In genomic region chr18:10715791-10716190, GRCh38 we compare ENCODE assay signal across 12 cellular contexts.
DNase-seq lines count a peak whose midpoint lies in the region; ATAC-seq, FAIRE-seq and TF ChIP-seq lines count a peak whose summit lies in the region.
"Had no signal": no experiment of that assay in that cellular context is flagged by ENCODE, and none has a peak within 500 bp of the region (broad histone marks: within the 10 kb centered on the region; RNA-seq: fewer than 3 reads in every experiment).

No MANE protein-coding gene starts in this region.

- no peaks in the 10 kb centered on the region for H3K79me2 ChIP-seq in keratinocyte (ENCODE audit: control insufficient read depth, insufficient read depth, low read length)

- H3K9me3 ChIP-seq in A673 (ENCODE audit: low read depth, low read length, poor library complexity, severe bottlenecking): no peaks in the 10 kb centered on the region
- no peaks in the 10 kb centered on the region for H3K9me3 ChIP-seq in keratinocyte (ENCODE audit: control insufficient read depth, low read depth, low read length)
- H3K9me3 ChIP-seq in esophagus muscularis mucosa: no peaks in the 10 kb centered on the region
- H3K9me3 ChIP-seq: BLaER1 treated with 17β-estradiol and CSF1 and Interleukin-3, amounts not matched to agents 10 nM and 100 nM had no signal

- H3K36me3 ChIP-seq in A673 (ENCODE audit: insufficient read depth, low read length, poor library complexity, severe bottlenecking) (no peaks in the 10 kb centered on the region), keratinocyte (ENCODE audit: control insufficient read depth in 2 of 2, extremely low read depth in 1 of 2, insufficient read depth in 2 of 2, low read length in 2 of 2) (no peaks in the 10 kb centered on the region), esophagus muscularis mucosa (no peaks in the 10 kb centered on the region)
- H3K36me3 ChIP-seq: BLaER1 treated with 17β-estradiol and CSF1 and Interleukin-3, amounts not matched to agents 10 nM and 100 nM had no signal

- no peaks in the 10 kb centered on the region for H4K20me1 ChIP-seq in keratinocyte (ENCODE audit: control insufficient read depth, extremely low read depth, insufficient read depth, low read length)
- H4K20me1 ChIP-seq: BLaER1 treated with 17β-estradiol and CSF1 and Interleukin-3, amounts not matched to agents 10 nM and 100 nM had no signal

- no TSS peak for BruUV-seq in A673 (replicated peaks; lab: Mats Ljungman, UMichigan)

- H3K36me3 Mint-ChIP-seq in stimulated activated naive B cell treated with anti-CD40 and anti-IgM and Interleukin-4, amounts not matched to agents 10 μg/mL and 1 μg/mL and 100 μg/mL, for 72 hours: no peaks in the 10 kb centered on the region

- no peak overlapping the region for H3K9ac ChIP-seq in keratinocyte (ENCODE audit: control insufficient read depth, extremely low read depth, insufficient read depth, low read length)
- H3K9ac ChIP-seq: BLaER1 treated with 17β-estradiol and CSF1 and Interleukin-3, amounts not matched to agents 10 nM and 100 nM had no signal

- H3K27ac Mint-ChIP-seq in stimulated activated naive B cell treated with anti-CD40 and anti-IgM and Interleukin-4, amounts not matched to agents 10 μg/mL and 1 μg/mL and 100 μg/mL, for 72 hours: no peak overlapping the region

- peak; percentile 87 for FAIRE-seq in keratinocyte (lab: Jason Lieb, UNC)
- FAIRE-seq: HTR-8/SVneo had no signal

- H3K4me3 ChIP-seq in A673 (ENCODE audit: low read depth, low read length, poor library complexity, severe bottlenecking): no peak overlapping the region
- H3K4me3 ChIP-seq in astrocyte of the spinal cord (ENCODE audit: low read depth, low read length): no peak overlapping the region
- H3K4me3 ChIP-seq in keratinocyte (ENCODE audit: control insufficient read depth in 2 of 3, extremely low read depth in 1 of 3, insufficient read depth in 2 of 3, low read depth in 1 of 3, low read length in 3 of 3): peak overlapping the region in 1 of 3 experiments; percentile 15
- H3K4me3 ChIP-seq in esophagus muscularis mucosa: no peak overlapping the region
- H3K4me3 ChIP-seq: BLaER1 treated with 17β-estradiol and CSF1 and Interleukin-3, amounts not matched to agents 10 nM and 100 nM had no signal

- CTCF ChIA-PET in A673 (lab: Charles Lee): no interaction called here

- no peak for ATAC-seq in stimulated activated naive B cell treated with anti-CD40 and anti-IgM and Interleukin-4, amounts not matched to agents 10 μg/mL and 1 μg/mL and 100 μg/mL, for 72 hours (replicated peaks)

- DNase-seq in A673 (ENCODE audit: low spot score) (peak; percentile 25), HT1080 (ENCODE audit: low read depth) (peak; percentile 56), astrocyte of the spinal cord (ENCODE audit: low read depth, low spot score) (peak; percentile 42), keratinocyte (ENCODE audit: low read depth, low spot score) (peak; percentile 11), esophagus muscularis mucosa (ENCODE audit: extremely low spot score) (no peak), DMS114 treated with DMSO at 0.1 percent for 48 hours (lab: John Stamatoyannopoulos, UW; ENCODE audit: unreplicated experiment) (no peak), NCI-H2081 (lab: John Stamatoyannopoulos, UW) (no peak)
- no peak for DNase-seq in stimulated activated naive B cell treated with anti-CD40 and anti-IgM and Interleukin-4, amounts not matched to agents 10 μg/mL and 1 μg/mL and 100 μg/mL, for 72 hours
- DNase-seq: activated CD4-positive, alpha-beta T cell treated with anti-CD3 and anti-CD28 coated beads, Interleukin-2, amount 50 U/mL, for 48 hours; hippocampal formation had no signal

- no peak for TF ChIP-seq EP300 in esophagus muscularis mucosa (IDR thresholded peaks at IDR 0.05)

- POLR2A ChIA-PET in A673 (lab: Charles Lee; ENCODE audit: low non-redundant PET): no interaction called here

- TF ChIP-seq POLR2A in esophagus muscularis mucosa (IDR thresholded peaks at IDR 0.05; ENCODE audit: low read depth): no peak

- dilution Hi-C loops in keratinocyte (cut with MboI; ENCODE audit: extremely low pct_ligation_motif_present, low sequenced_read_pairs): no loop called here

- in situ Hi-C loops in astrocyte of the spinal cord (cut with HindIII; ENCODE audit: low sequenced_read_pairs): no loop called here

- no peaks in the 10 kb centered on the region for H3K4me1 Mint-ChIP-seq in stimulated activated naive B cell treated with anti-CD40 and anti-IgM and Interleukin-4, amounts not matched to agents 10 μg/mL and 1 μg/mL and 100 μg/mL, for 72 hours

- H3K4me2 ChIP-seq in keratinocyte (ENCODE audit: control insufficient read depth, extremely low read depth, insufficient read depth, low read depth, low read length): peak overlapping the region; percentile 69
- H3K4me2 ChIP-seq: BLaER1 treated with 17β-estradiol and CSF1 and Interleukin-3, amounts not matched to agents 10 nM and 100 nM had no signal

- H3K27me3 ChIP-seq in A673 (replicated peaks; ENCODE audit: insufficient read depth, low read depth, low read length, poor library complexity) (peaks cover 13% of the 10 kb centered on the region), keratinocyte (ENCODE audit: control insufficient read depth, extremely low read depth, insufficient read depth, low read length) (no peaks in the 10 kb centered on the region), esophagus muscularis mucosa (no peaks in the 10 kb centered on the region)
- H3K27me3 ChIP-seq: BLaER1 treated with 17β-estradiol and CSF1 and Interleukin-3, amounts not matched to agents 10 nM and 100 nM had no signal

- peak overlapping the region; percentile 71 for H2AFZ ChIP-seq in keratinocyte (ENCODE audit: control insufficient read depth, low read length)

- no peaks in the 10 kb centered on the region for H3K9me1 ChIP-seq in keratinocyte (ENCODE audit: control insufficient read depth, extremely low read depth, insufficient read depth, low read length)

- WGBS in esophagus muscularis mucosa: 72% methylated on average over 9 of the region's 9 CpGs

- peaks cover 0 to 8% of the 10 kb centered on the region in 2 donors for H3K27me3 Mint-ChIP-seq in stimulated activated naive B cell treated with anti-CD40 and anti-IgM and Interleukin-4, amounts not matched to agents 10 μg/mL and 1 μg/mL and 100 μg/mL, for 72 hours

- no peak overlapping the region for H3K4me3 Mint-ChIP-seq in stimulated activated naive B cell treated with anti-CD40 and anti-IgM and Interleukin-4, amounts not matched to agents 10 μg/mL and 1 μg/mL and 100 μg/mL, for 72 hours

- no peaks in the 10 kb centered on the region for H3K9me3 Mint-ChIP-seq in stimulated activated naive B cell treated with anti-CD40 and anti-IgM and Interleukin-4, amounts not matched to agents 10 μg/mL and 1 μg/mL and 100 μg/mL, for 72 hours

- intact Hi-C loops in A673 (cut with micrococcal nuclease; ENCODE audit: unreplicated experiment): loop anchor here (10.0 kb wide), 1 partner anchor 151 kb away; no protein-coding TSS in a partner anchor
- intact Hi-C loops in esophagus muscularis mucosa (cut with DNase I): no loop called here

- no peak overlapping the region for H3K27ac ChIP-seq in A673 (ENCODE audit: low read depth, low read length, poor library complexity, severe bottlenecking)
- peak overlapping the region; percentile 19 for H3K27ac ChIP-seq in keratinocyte (ENCODE audit: control insufficient read depth, insufficient read depth, low read length)
- no peak overlapping the region for H3K27ac ChIP-seq in esophagus muscularis mucosa (replicated peaks in 1 of 4)
- H3K27ac ChIP-seq: BLaER1 treated with 17β-estradiol and CSF1 and Interleukin-3, amounts not matched to agents 10 nM and 100 nM had no signal

- TF ChIP-seq CTCF in A673 (conservative IDR thresholded peaks at IDR 0.05; ENCODE audit: low read depth, low read length) (no peak), astrocyte of the spinal cord (IDR thresholded peaks at IDR 0.05; ENCODE audit: low read depth, low read length) (no peak), keratinocyte (optimal IDR thresholded peaks at IDR 0.05 in 1 of 3, IDR thresholded peaks at IDR 0.05 in 1 of 3, conservative IDR thresholded peaks at IDR 0.05 in 1 of 3; ENCODE audit: extremely low read depth in 1 of 3, insufficient read depth in 2 of 3, low read length in 3 of 3) (no peak), esophagus muscularis mucosa (IDR thresholded peaks at IDR 0.05) (no peak)

- no peaks in the 10 kb centered on the region for H3K4me1 ChIP-seq in A673 (ENCODE audit: insufficient read depth, low read length, poor library complexity, severe bottlenecking)
- peaks cover 11% of the 10 kb centered on the region for H3K4me1 ChIP-seq in keratinocyte (ENCODE audit: control insufficient read depth, extremely low read depth, insufficient read depth, low read length)
- no peaks in the 10 kb centered on the region for H3K4me1 ChIP-seq in esophagus muscularis mucosa
- H3K4me1 ChIP-seq: BLaER1 treated with 17β-estradiol and CSF1 and Interleukin-3, amounts not matched to agents 10 nM and 100 nM had no signal

Comparison
In these comparisons a context has a peak if more than half of its experiments do, and no peak if none do; other contexts are left out.
1. DNase-seq: peak in A673 (single experiment), HT1080 (single experiment), astrocyte of the spinal cord (single experiment) and keratinocyte (single experiment); none in esophagus muscularis mucosa (single experiment), DMS114 treated with DMSO at 0.1 percent for 48 hours (single experiment), stimulated activated naive B cell treated with anti-CD40 and anti-IgM and Interleukin-4, amounts not matched to agents 10 μg/mL and 1 μg/mL and 100 μg/mL, for 72 hours (single experiment) and NCI-H2081 (0 of 2).